In genomic region chr14:77051101-77051500, GRCh38 we compare ENCODE assay signal across 12 cellular contexts. TPM values are rescaled to one million over a fixed set of nuclear protein-coding genes. Genes with fewer than 3 reads are reported as not detected.
DNase-seq lines count a peak whose midpoint lies in the region; ATAC-seq, FAIRE-seq and TF ChIP-seq lines count a peak whose summit lies in the region.
"Had no signal": no experiment of that assay in that cellular context is flagged by ENCODE, and none has a peak within 500 bp of the region (broad histone marks: within the 10 kb centered on the region; RNA-seq: fewer than 3 reads in every experiment).

No MANE protein-coding gene starts in this region.

- peaks cover 1% of the 10 kb centered on the region for H3K36me3 Mint-ChIP-seq in astrocyte (ENCODE audit: low read depth, unreplicated experiment)
- H3K36me3 Mint-ChIP-seq in neural crest cell (ENCODE audit: low read depth) = no peaks in the 10 kb centered on the region

- intact Hi-C loops in heart right ventricle (cut with DNase I) = loop anchor here in 3 of 10 donors (5.0 to 10.0 kb wide), 3 partner anchors 104 to 139 kb away; no protein-coding TSS in a partner anchor

- H3K36me3 ChIP-seq in astrocyte (ENCODE audit: insufficient read depth, low read length) = no peaks in the 10 kb centered on the region
- no peaks in the 10 kb centered on the region for H3K36me3 ChIP-seq in heart right ventricle
- H3K36me3 ChIP-seq in tibial nerve = no peaks in the 10 kb centered on the region

- H4K20me1 ChIP-seq in astrocyte (ENCODE audit: insufficient read depth, low read length) = no peaks in the 10 kb centered on the region

- H3K4me3 ChIP-seq in astrocyte (ENCODE audit: insufficient read depth, low read depth, low read length) = no peak overlapping the region
- no peak overlapping the region for H3K4me3 ChIP-seq in heart right ventricle
- H3K4me3 ChIP-seq in tibial nerve = no peak overlapping the region

- peaks cover 10% of the 10 kb centered on the region for H3K27me3 Mint-ChIP-seq in astrocyte (ENCODE audit: low read depth, unreplicated experiment)
- no peaks in the 10 kb centered on the region for H3K27me3 Mint-ChIP-seq in neural crest cell (ENCODE audit: low read depth)
- H3K27me3 Mint-ChIP-seq: activated CD4-positive, alpha-beta T cell treated with anti-CD3 and anti-CD28 coated beads, Interleukin-2, amount 10 ng/mL, durations not matched to agents 7 days and 5 days had no signal

- H3K4me3 Mint-ChIP-seq in astrocyte (ENCODE audit: unreplicated experiment) (no peak overlapping the region), neural crest cell (no peak overlapping the region)
- H3K4me3 Mint-ChIP-seq: activated CD4-positive, alpha-beta T cell treated with anti-CD3 and anti-CD28 coated beads, Interleukin-2, amount 10 ng/mL, durations not matched to agents 7 days and 5 days had no signal

- H3K9me3 ChIP-seq in astrocyte (ENCODE audit: insufficient read depth, low read depth, low read length) = peaks cover under 1% of the 10 kb centered on the region
- peaks cover 0 to 8% (median 2%) of the 10 kb centered on the region in 11 donors for H3K9me3 ChIP-seq in heart right ventricle
- H3K9me3 ChIP-seq in tibial nerve = peaks cover 0 to 8% (median 0%) of the 10 kb centered on the region in 4 donors

- H3K27me3 ChIP-seq in astrocyte (ENCODE audit: insufficient read depth, low read length) (no peaks in the 10 kb centered on the region), heart right ventricle (no peaks in the 10 kb centered on the region), tibial nerve (no peaks in the 10 kb centered on the region)

- H3K4me1 Mint-ChIP-seq in astrocyte (ENCODE audit: low read depth, unreplicated experiment) (no peaks in the 10 kb centered on the region), neural crest cell (peaks cover 33% of the 10 kb centered on the region)

- no peak overlapping the region for H3K9ac ChIP-seq in astrocyte (ENCODE audit: low read length)

- no peak for TF ChIP-seq CTCF in astrocyte (IDR thresholded peaks at IDR 0.05; ENCODE audit: insufficient read depth, low read depth, low read length)
- TF ChIP-seq CTCF in heart right ventricle (IDR thresholded peaks at IDR 0.05) = no peak
- TF ChIP-seq CTCF in neural crest cell (conservative IDR thresholded peaks at IDR 0.05) = no peak
- no peak for TF ChIP-seq CTCF in tibial nerve (IDR thresholded peaks at IDR 0.05)

- peak in 1 of 2 donors; percentile 87 for TF ChIP-seq EP300 in tibial nerve (IDR thresholded peaks at IDR 0.05)

- H3K27ac Mint-ChIP-seq in astrocyte (ENCODE audit: unreplicated experiment) = peak overlapping the region; percentile 16
- H3K27ac Mint-ChIP-seq in neural crest cell (ENCODE audit: unreplicated experiment) = peak overlapping the region; percentile 84

- FAIRE-seq in astrocyte (lab: Jason Lieb, UNC) (no peak), RCC 7860 (lab: Jason Lieb, UNC) (no peak)
- FAIRE-seq: GM19239 had no signal

- no peak overlapping the region for H3K27ac ChIP-seq in astrocyte (ENCODE audit: low read depth, low read length)
- peak overlapping the region; percentile 66 to 90 (median 82) for H3K27ac ChIP-seq in heart right ventricle
- peak overlapping the region; percentile 56 to 85 (median 79) for H3K27ac ChIP-seq in tibial nerve

- DNase-seq in astrocyte (ENCODE audit: low read depth) (no peak), heart right ventricle (peak; percentile 70 to 80), neural crest cell (ENCODE audit: low read depth, low spot score) (no peak), tibial nerve (ENCODE audit: low spot score in 2 of 2) (peak in 1 of 2 donors; percentile 36), iPS-NIHi11 (ENCODE audit: low spot score) (no peak), RCC 7860 (ENCODE audit: low spot score) (no peak), amniotic stem cell (lab: John Stamatoyannopoulos, UW) (no peak)
- no peak for DNase-seq in stimulated activated naive CD8-positive, alpha-beta T cell treated with anti-CD3 and anti-CD28 coated beads, Interleukin-15, Interleukin-2, amounts not matched to agents 100 U/mL and 50 U/mL, for 24 hours
- DNase-seq: activated CD4-positive, alpha-beta T cell treated with anti-CD3 and anti-CD28 coated beads, Interleukin-2, amount 10 ng/mL, durations not matched to agents 7 days and 5 days; dermis blood vessel endothelial cell; NCI-H510A treated with DMSO at 0.1 percent for 48 hours had no signal

- H2AFZ ChIP-seq in astrocyte (ENCODE audit: low read depth, low read length) = peak overlapping the region; percentile 60

- 18 to 20% methylated on average over 11 of the region's 11 CpGs for WGBS in heart right ventricle, 2 donors
- WGBS in tibial nerve, 2 donors = 15 to 25% methylated on average over 11 of the region's 11 CpGs

- H3K79me2 ChIP-seq in astrocyte (ENCODE audit: insufficient read depth, low read length) = no peaks in the 10 kb centered on the region

- no peak for TF ChIP-seq POLR2A in tibial nerve (IDR thresholded peaks at IDR 0.05)

- H3K4me1 ChIP-seq in astrocyte (ENCODE audit: insufficient read depth, low read length) (peaks cover 7% of the 10 kb centered on the region), heart right ventricle (peaks cover 12 to 57% (median 32%) of the 10 kb centered on the region in 9 donors), tibial nerve (peaks cover 0 to 49% (median 17%) of the 10 kb centered on the region in 4 donors)

- H3K9me3 Mint-ChIP-seq in astrocyte (ENCODE audit: unreplicated experiment) = no peaks in the 10 kb centered on the region
- H3K9me3 Mint-ChIP-seq in neural crest cell = no peaks in the 10 kb centered on the region
- H3K9me3 Mint-ChIP-seq: activated CD4-positive, alpha-beta T cell treated with anti-CD3 and anti-CD28 coated beads, Interleukin-2, amount 10 ng/mL, durations not matched to agents 7 days and 5 days had no signal

- peak overlapping the region; percentile 36 for H3K4me2 ChIP-seq in astrocyte (ENCODE audit: low read length)

- ATAC-seq in heart right ventricle = peak; percentile 69 to 91 (median 82)
- no peak for ATAC-seq in stimulated activated naive CD8-positive, alpha-beta T cell treated with anti-CD3 and anti-CD28 coated beads, Interleukin-15, Interleukin-2, amounts not matched to agents 100 U/mL and 50 U/mL, for 24 hours

RNA-seq across cellular contexts. Expression of gene IRF2BPL, which starts 22.6 kb away (rescaled TPM):
- total RNA-seq in astrocyte (42.7 and 55.3 TPM in 2 replicates), heart right ventricle (10 to 100 TPM; 25.1 to 66.6 (median 36.4) TPM), neural crest cell (42.6 and 43.6 TPM in 2 replicates), tibial nerve (10 to 100 TPM; 52.4 to 69.2 (median 60.7) TPM)
- polyA plus RNA-seq in heart right ventricle = 10 to 100 TPM in 1 of 2 donors, 1 to 10 TPM in 1; 6.6 to 15.4 TPM

RNA-seq across cellular contexts. Expression of gene CIPC, which starts 47.0 kb away (rescaled TPM):
- total RNA-seq in astrocyte = 16.7 and 20.2 TPM in 2 replicates
- total RNA-seq in heart right ventricle = 10 to 100 TPM; 51.4 to 93.8 (median 64.2) TPM
- polyA plus RNA-seq in heart right ventricle = 10 to 100 TPM in 1 of 2 donors, 1 to 10 TPM in 1; 9.4 to 11.6 TPM
- 28.7 and 29.8 TPM in 2 replicates for total RNA-seq in neural crest cell
- 10 to 100 TPM; 38.1 to 76.7 (median 41.5) TPM for total RNA-seq in tibial nerve

Comparison
In these comparisons a context has a peak if more than half of its experiments do, and no peak if none do; other contexts are left out.
1. DNase-seq: peak in heart right ventricle (2 of 2); none in astrocyte (single experiment), neural crest cell (single experiment), iPS-NIHi11 (single experiment), RCC 7860 (single experiment), stimulated activated naive CD8-positive, alpha-beta T cell treated with anti-CD3 and anti-CD28 coated beads, Interleukin-15, Interleukin-2, amounts not matched to agents 100 U/mL and 50 U/mL, for 24 hours (single experiment) and amniotic stem cell (single experiment).